21 cellular contexts compared by ENCODE assay signal in genomic region chr10:110810625-110811024, GRCh38.
"Had no signal": no experiment of that assay in that cellular context is flagged by ENCODE, and none has a peak within 500 bp of the region (broad histone marks: within the 10 kb centered on the region; RNA-seq: fewer than 3 reads in every experiment).

No MANE protein-coding gene starts in this region.

- ATAC-seq: effector memory CD8-positive, alpha-beta T cell; esophagus mucosa; gastrocnemius medialis; left cardiac atrium; left lung; lower lobe of right lung; mucosa of descending colon had no signal

- H3K27ac ChIP-seq: colonic mucosa, epithelial cell of prostate, esophagus squamous epithelium, gastrocnemius medialis, left lung, lower lobe of right lung had no signal

- H3K9me3 ChIP-seq: colonic mucosa, esophagus squamous epithelium, gastrocnemius medialis, left lung, lower lobe of right lung, mucosa of descending colon had no signal

- H3K27me3 ChIP-seq: colonic mucosa, esophagus squamous epithelium, gastrocnemius medialis had no signal

- H3K36me3 ChIP-seq: colonic mucosa, esophagus squamous epithelium, left lung, lower lobe of right lung had no signal

- H3K4me1 ChIP-seq: colonic mucosa, left lung, lower lobe of right lung had no signal

- DNase-seq: cerebellar nuclear complex; colonic mucosa; cortex of kidney; effector CD8-positive, alpha-beta T cell; effector memory CD8-positive, alpha-beta T cell; endodermal cell; erythroblast; esophagus squamous epithelium; foreskin fibroblast; foreskin melanocyte; gastrocnemius medialis; glutamatergic neuron; head of caudate nucleus; hippocampal formation; left cardiac atrium; left lung; lower lobe of right lung; mesenchymal stem cell; mucosa of descending colon had no signal

- H3K4me3 ChIP-seq: colonic mucosa, esophagus squamous epithelium, gastrocnemius medialis, left lung, lower lobe of right lung, mucosa of descending colon had no signal
